In the genomic region with DNA sequence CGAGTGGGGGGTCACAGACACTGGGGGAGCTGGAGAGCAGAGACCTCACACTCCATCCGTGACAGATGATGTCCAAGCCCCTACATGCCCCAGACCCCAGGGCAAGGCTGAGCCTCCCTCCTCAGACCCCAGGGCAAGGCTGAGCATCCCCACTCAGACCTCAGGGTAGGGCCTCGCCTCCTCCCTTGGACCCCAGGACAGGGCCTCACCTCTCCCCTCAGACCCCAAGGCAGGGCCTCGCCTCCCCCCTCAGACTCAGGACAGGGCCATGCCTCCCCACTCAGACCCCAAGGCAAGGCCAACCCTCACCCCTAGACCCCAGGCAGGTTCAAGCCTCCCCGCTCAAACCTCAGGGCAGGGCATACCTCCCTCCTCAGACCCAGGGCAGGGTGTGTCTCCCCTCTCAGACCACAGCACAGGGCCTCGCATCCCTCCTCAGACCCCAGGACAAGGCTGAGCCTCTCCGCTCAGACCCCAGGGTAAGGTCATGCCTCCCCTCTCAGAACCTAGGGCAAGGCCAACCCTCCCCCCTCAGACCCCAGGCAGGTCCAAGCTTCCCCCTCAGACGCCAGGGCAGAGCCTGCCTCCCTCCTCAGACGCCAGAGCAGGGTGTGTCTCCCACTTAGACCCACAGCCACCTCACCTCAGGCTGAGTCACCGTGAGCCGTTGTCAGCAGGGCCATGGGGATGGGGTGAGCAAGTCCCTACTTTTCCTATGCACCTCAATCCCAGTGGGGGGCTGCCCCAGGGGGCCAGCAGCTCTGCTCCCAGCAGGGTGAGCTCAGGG, we compare ENCODE assay signal across 9 cellular contexts. TPM values are rescaled to one million over a fixed set of nuclear protein-coding genes. Genes with fewer than 3 reads are reported as not detected.
DNase-seq lines count a peak whose midpoint lies in the region; ATAC-seq, FAIRE-seq and TF ChIP-seq lines count a peak whose summit lies in the region.
"Had no signal": no experiment of that assay in that cellular context is flagged by ENCODE, and none has a peak within 500 bp of the region (broad histone marks: within the 10 kb centered on the region; RNA-seq: fewer than 3 reads in every experiment).

No MANE protein-coding gene starts in this region.

- FAIRE-seq in bronchial epithelial cell (lab: Jason Lieb, UNC): no peak

- no peaks in the 10 kb centered on the region for H3K27me3 ChIP-seq in bronchial epithelial cell (ENCODE audit: control insufficient read depth, insufficient read depth, low read length)

- no peaks in the 10 kb centered on the region for H3K36me3 ChIP-seq in bronchial epithelial cell (ENCODE audit: control insufficient read depth, insufficient read depth, low read length)

- DNase-seq in H4 (ENCODE audit: low spot score): peak; percentile 57
- DNase-seq in T1000 (lab: John Stamatoyannopoulos, UW): peak; percentile 37
- peak; percentile 92 for DNase-seq in bronchial epithelial cell (ENCODE audit: low read depth)
- peak; percentile 55 for DNase-seq in sciatic nerve (ENCODE audit: low spot score)
- DNase-seq in NCI-H446 (lab: John Stamatoyannopoulos, UW): no peak
- no peak for DNase-seq in SKM-1 treated with dmso at 0.1 percent for 144 hours (lab: John Stamatoyannopoulos, UW; ENCODE audit: unreplicated experiment)

- intact Hi-C loops in sciatic nerve (cut with DNase I): no loop called here

- ATAC-seq in sciatic nerve (peak; percentile 34), HG02623 (IDR thresholded peaks at IDR 0.05; ENCODE audit: unreplicated experiment) (no peak), HG03442 (IDR thresholded peaks at IDR 0.05; ENCODE audit: unreplicated experiment) (no peak)

- H3K4me3 ChIP-seq in bronchial epithelial cell (ENCODE audit: low read depth, low read length): no peak overlapping the region

- no peak for TF ChIP-seq CTCF in bronchial epithelial cell (IDR thresholded peaks at IDR 0.05; ENCODE audit: insufficient read depth, low read length, severe bottlenecking)

RNA-seq across cellular contexts. Expression of a gene that starts 1.7 kb away (rescaled TPM):
- total RNA-seq in H4 (2014; rRNA removed; shearing (Covaris generic)): not detected in 2 replicates
- total RNA-seq in bronchial epithelial cell (0.26 and 0.90 TPM in 2 replicates), sciatic nerve (3.1 TPM)

RNA-seq across cellular contexts. Expression of a gene that starts 8.8 kb away (rescaled TPM):
- 33.7 and 35.0 TPM in 2 replicates for total RNA-seq in H4 (2014; rRNA removed; shearing (Covaris generic))
- total RNA-seq in bronchial epithelial cell (37.9 and 41.6 TPM in 2 replicates), sciatic nerve (25.4 TPM)

RNA-seq across cellular contexts. Expression of a gene that starts 41.1 kb away (rescaled TPM):
- not detected in 2 replicates for total RNA-seq in H4 (2014; rRNA removed; shearing (Covaris generic))
- 85.0 and 106 TPM in 2 replicates for total RNA-seq in bronchial epithelial cell
- total RNA-seq in sciatic nerve: 9.5 TPM

RNA-seq across cellular contexts. Expression of a gene that starts 47.6 kb away (rescaled TPM):
- total RNA-seq in H4 (2014; rRNA removed; shearing (Covaris generic)): 0.29 and 0.60 TPM in 2 replicates
- total RNA-seq in bronchial epithelial cell (not detected in 2 replicates), sciatic nerve (0.18 TPM)
- total RNA-seq: skeletal muscle tissue had no signal

Comparison
In these comparisons a context has a peak if more than half of its experiments do, and no peak if none do; other contexts are left out.
1. DNase-seq: peak in H4 (single experiment), T1000 (single experiment), bronchial epithelial cell (single experiment) and sciatic nerve (single experiment); none in NCI-H446 (0 of 2) and SKM-1 treated with dmso at 0.1 percent for 144 hours (single experiment).
2. RNA of a gene that starts 41.1 kb away (total RNA-seq): 85.0 to 106 TPM in bronchial epithelial cell and 9.5 TPM in sciatic nerve (single experiment); not detected in H4; every median in the first group is over 10 times any median in the second.